ENCODE assay signal across 25 cellular contexts in genomic region chr1:56175211-56175610, GRCh38.
A peak's percentile ranks its signal among the peaks of the same experiment; 100 is the strongest.
DNase-seq lines count a peak whose midpoint lies in the region; ATAC-seq and TF ChIP-seq lines count a peak whose summit lies in the region.
"Had no signal": no experiment of that assay in that cellular context is flagged by ENCODE, and none has a peak within 500 bp of the region (broad histone marks: within the 10 kb centered on the region; RNA-seq: fewer than 3 reads in every experiment).

No MANE protein-coding gene starts in this region.

- no peaks in the 10 kb centered on the region; the same call in 1 of the 2 replicates for H3K9me1 ChIP-seq in IMR-90 (ENCODE audit: insufficient read depth, low read length)

- no peak overlapping the region for H2BK5ac ChIP-seq in IMR-90 (ENCODE audit: low read depth, low read length, poor library complexity, severe bottlenecking)

- H2BK20ac ChIP-seq in IMR-90 (ENCODE audit: low read depth, low read length), result no peak overlapping the region

- no peak overlapping the region for H4K8ac ChIP-seq in IMR-90 (ENCODE audit: low read depth in 2 of 2, low read length in 2 of 2)

- H2AFZ ChIP-seq in IMR-90 (replicated peaks; ENCODE audit: low read length, poor library complexity) (no peak overlapping the region), osteoblast (ENCODE audit: low read length) (peak overlapping the region; percentile 68), mammary epithelial cell (ENCODE audit: low read depth, low read length) (no peak overlapping the region)
- H2AFZ ChIP-seq: GM23248 had no signal

- no peak overlapping the region for H2BK120ac ChIP-seq in IMR-90 (ENCODE audit: low read depth, low read length)

- H4K91ac ChIP-seq in IMR-90 (ENCODE audit: insufficient read depth, low read depth, low read length), result no peak overlapping the region

- H3K27ac ChIP-seq in IMR-90 (ENCODE audit: insufficient read depth, low read length) (no peak overlapping the region), osteoblast (ENCODE audit: low read depth, low read length) (no peak overlapping the region), transverse colon (no peak overlapping the region), mammary epithelial cell (ENCODE audit: insufficient read depth, low read depth, low read length) (no peak overlapping the region), body of pancreas (no peak overlapping the region)
- H3K27ac ChIP-seq: A549; BLaER1 treated with 17β-estradiol and CSF1 and Interleukin-3, amounts not matched to agents 10 nM and 100 nM; GM23248 had no signal

- no peak overlapping the region for H3K4ac ChIP-seq in IMR-90 (ENCODE audit: low read depth, low read length)

- H3K27me3 ChIP-seq in IMR-90 (ENCODE audit: control insufficient read depth, insufficient read depth, low read length) (no peaks in the 10 kb centered on the region), osteoblast (ENCODE audit: insufficient read depth, low read length) (no peaks in the 10 kb centered on the region), transverse colon (no peaks in the 10 kb centered on the region), mammary epithelial cell (ENCODE audit: insufficient read depth, low read length) (no peaks in the 10 kb centered on the region), body of pancreas (no peaks in the 10 kb centered on the region)
- H3K27me3 ChIP-seq: BE2C; BLaER1 treated with 17β-estradiol and CSF1 and Interleukin-3, amounts not matched to agents 10 nM and 100 nM had no signal

- no peak overlapping the region for H2AK9ac ChIP-seq in IMR-90 (replicated peaks; ENCODE audit: low read depth, low read length, poor library complexity)

- H3K27me3 Mint-ChIP-seq in chondrocyte (ENCODE audit: low read depth) (no peaks in the 10 kb centered on the region), nephron (ENCODE audit: low read depth) (peaks cover 4% of the 10 kb centered on the region)
- H3K27me3 Mint-ChIP-seq: CD4-positive, alpha-beta T cell; CD8-positive, alpha-beta memory T cell had no signal

- no peak overlapping the region; the same call in 1 of the 2 replicates for H3K4me2 ChIP-seq in IMR-90 (ENCODE audit: low read depth, low read length)
- H3K4me2 ChIP-seq in osteoblast (ENCODE audit: insufficient read depth, low read length), result peak overlapping the region; percentile 6
- no peak overlapping the region for H3K4me2 ChIP-seq in mammary epithelial cell (ENCODE audit: insufficient read depth, low read depth, low read length)
- H3K4me2 ChIP-seq: A549; BLaER1 treated with 17β-estradiol and CSF1 and Interleukin-3, amounts not matched to agents 10 nM and 100 nM had no signal

- no peak for TF ChIP-seq CTCF in IMR-90 (conservative IDR thresholded peaks at IDR 0.05; ENCODE audit: low read depth, low read length)
- TF ChIP-seq CTCF in chondrocyte (IDR thresholded peaks at IDR 0.05), result no peak
- TF ChIP-seq CTCF in nephron (IDR thresholded peaks at IDR 0.05; ENCODE audit: unreplicated experiment in 3 of 3), result no peak
- TF ChIP-seq CTCF in osteoblast (IDR thresholded peaks at IDR 0.05; ENCODE audit: extremely low read depth, low read depth, low read length), result no peak
- TF ChIP-seq CTCF in transverse colon (IDR thresholded peaks at IDR 0.05), result no peak
- no peak for TF ChIP-seq CTCF in mammary epithelial cell (conservative IDR thresholded peaks at IDR 0.05 in 1 of 2, IDR thresholded peaks at IDR 0.05 in 1 of 2; ENCODE audit: extremely low read depth in 1 of 2, insufficient read depth in 1 of 2, low read depth in 1 of 2, low read length in 2 of 2)
- TF ChIP-seq CTCF in body of pancreas (IDR thresholded peaks at IDR 0.05), result no peak

- 60% methylated on average over 1 of the region's 3 CpGs; no CpG with 5 or more reads in 1 of the 2 experiments for WGBS in IMR-90 (ENCODE audit: extremely low coverage in 2 of 2, insufficient read length in 1 of 2), 2 experiments
- 78 to 79% methylated on average over 3 of the region's 3 CpGs for WGBS in transverse colon (ENCODE audit: low coverage in 1 of 2), 2 donors
- WGBS in mammary epithelial cell (ENCODE audit: low coverage, missing lambda C conversion rate), result 70% methylated on average over 3 of the region's 3 CpGs
- 58 to 62% methylated on average over 3 of the region's 3 CpGs for WGBS in body of pancreas, 2 donors

- TF ChIP-seq EP300 in transverse colon (IDR thresholded peaks at IDR 0.05; ENCODE audit: low read depth), result no peak

- H3K9me3 ChIP-seq in IMR-90 (ENCODE audit: control insufficient read depth, insufficient read depth, low read length) (no peaks in the 10 kb centered on the region), osteoblast (ENCODE audit: low read depth, low read length) (no peaks in the 10 kb centered on the region), transverse colon (no peaks in the 10 kb centered on the region), mammary epithelial cell (replicated peaks; ENCODE audit: insufficient read depth, low read length) (no peaks in the 10 kb centered on the region), body of pancreas (no peaks in the 10 kb centered on the region)
- H3K9me3 ChIP-seq: BE2C had no signal

- ATAC-seq in IMR-90 (ENCODE audit: low read depth) (peak; percentile 24; the same call in 1 of the 2 replicates), body of pancreas (no peak)
- ATAC-seq: A549, GM12878, HCT116 had no signal

- no peak overlapping the region for H3K18ac ChIP-seq in IMR-90 (ENCODE audit: low read depth, low read length)

- dilution Hi-C loops in IMR-90 (cut with HindIII; ENCODE audit: low sequenced_read_pairs, unreplicated experiment) (no loop called here), mammary epithelial cell (cut with HindIII; ENCODE audit: low sequenced_read_pairs) (no loop called here)

- H3K27ac Mint-ChIP-seq in chondrocyte (ENCODE audit: unreplicated experiment), result peak overlapping the region; percentile 46
- H3K27ac Mint-ChIP-seq in nephron, result peak overlapping the region in 2 of 3 experiments; percentile 27 to 61
- H3K27ac Mint-ChIP-seq: CD14-positive monocyte; CD4-positive, alpha-beta T cell; CD8-positive, alpha-beta memory T cell; H9 had no signal

- no peaks in the 10 kb centered on the region for H4K20me1 ChIP-seq in IMR-90 (ENCODE audit: insufficient read depth, low read length)
- no peaks in the 10 kb centered on the region for H4K20me1 ChIP-seq in osteoblast (ENCODE audit: insufficient read depth, low read length)
- H4K20me1 ChIP-seq in mammary epithelial cell (ENCODE audit: insufficient read depth, low read length), result no peaks in the 10 kb centered on the region
- H4K20me1 ChIP-seq: BLaER1 treated with 17β-estradiol and CSF1 and Interleukin-3, amounts not matched to agents 10 nM and 100 nM had no signal

- H3K56ac ChIP-seq in IMR-90 (ENCODE audit: extremely low read depth, insufficient read depth, low read length), result no peak overlapping the region

- H3K4me3 Mint-ChIP-seq in chondrocyte (ENCODE audit: unreplicated experiment) (no peak overlapping the region), nephron (no peak overlapping the region)
- H3K4me3 Mint-ChIP-seq: CD14-positive monocyte; CD4-positive, alpha-beta T cell; CD8-positive, alpha-beta memory T cell; H9 had no signal

- H3K9ac ChIP-seq in IMR-90 (ENCODE audit: low read depth, low read length), result no peak overlapping the region
- H3K9ac ChIP-seq in mammary epithelial cell (ENCODE audit: insufficient read depth, low read length), result no peak overlapping the region
- H3K9ac ChIP-seq: BLaER1 treated with 17β-estradiol and CSF1 and Interleukin-3, amounts not matched to agents 10 nM and 100 nM; GM23248 had no signal

- in situ Hi-C loops in IMR-90 (cut with MboI; ENCODE audit: low sequenced_read_pairs) (no loop called here), transverse colon (cut with MboI; ENCODE audit: low pct_ligation_motif_present in 1 of 4, low pct_unique_long_range_greater_than_20kb in 1 of 4, low sequenced_read_pairs in 3 of 4) (no loop called here), mammary epithelial cell (cut with MboI; ENCODE audit: low sequenced_read_pairs in 2 of 2) (no loop called here)

- H3K36me3 Mint-ChIP-seq in chondrocyte (ENCODE audit: low read depth), result peaks cover 2% of the 10 kb centered on the region
- no peaks in the 10 kb centered on the region for H3K36me3 Mint-ChIP-seq in nephron (ENCODE audit: low read depth)
- H3K36me3 Mint-ChIP-seq: CD14-positive monocyte; CD8-positive, alpha-beta memory T cell had no signal

- intact Hi-C loops in IMR-90 (cut with micrococcal nuclease), result no loop called here
- intact Hi-C loops in transverse colon (cut with DNase I; ENCODE audit: low total_unique reads), result no loop called here
- intact Hi-C loops in mammary epithelial cell (cut with micrococcal nuclease), result no loop called here
- intact Hi-C loops in body of pancreas (cut with DNase I), result no loop called here

- H3K36me3 ChIP-seq in IMR-90 (ENCODE audit: control insufficient read depth, insufficient read depth, low read length), result no peaks in the 10 kb centered on the region
- H3K36me3 ChIP-seq in osteoblast (ENCODE audit: insufficient read depth, low read length), result no peaks in the 10 kb centered on the region
- H3K36me3 ChIP-seq in transverse colon, result no peaks in the 10 kb centered on the region
- no peaks in the 10 kb centered on the region for H3K36me3 ChIP-seq in mammary epithelial cell (ENCODE audit: insufficient read depth, low read length)
- H3K36me3 ChIP-seq in body of pancreas (replicated peaks in 1 of 2; ENCODE audit: insufficient read depth in 1 of 2, low read depth in 2 of 2), result no peaks in the 10 kb centered on the region
- H3K36me3 ChIP-seq: BE2C; BLaER1 treated with 17β-estradiol and CSF1 and Interleukin-3, amounts not matched to agents 10 nM and 100 nM had no signal

- DNase-seq in IMR-90, result peak; percentile 45
- DNase-seq in chondrocyte (ENCODE audit: low spot score), result no peak
- DNase-seq in osteoblast (ENCODE audit: insufficient read length, low spot score, missing footprints), result no peak
- DNase-seq in kidney tubule cell (ENCODE audit: low spot score), result no peak
- no peak for DNase-seq in transverse colon
- DNase-seq in mammary epithelial cell, result no peak
- DNase-seq in body of pancreas, result no peak
- DNase-seq: 8988T; ACHN; AML-193; BE2C; CD4-positive, alpha-beta T cell; CD8-positive, alpha-beta memory T cell; DMS 273 treated with DMSO at 0.1 percent for 48 hours; DMS79; EL; GDM1; GM23248; H9 had no signal

- BruUV-seq in IMR-90 (replicated peaks; lab: Mats Ljungman, UMichigan) (no TSS peak), mammary epithelial cell (replicated peaks; lab: Mats Ljungman, UMichigan) (no TSS peak)

- H3K4me1 Mint-ChIP-seq in chondrocyte (ENCODE audit: low read depth) (peaks cover 35% of the 10 kb centered on the region), nephron (peaks cover 20% of the 10 kb centered on the region)
- H3K4me1 Mint-ChIP-seq: CD14-positive monocyte; CD8-positive, alpha-beta memory T cell had no signal

- H2AK5ac ChIP-seq in IMR-90 (ENCODE audit: low read depth, low read length), result no peak overlapping the region

- TF ChIP-seq POLR2A in IMR-90 (IDR thresholded peaks at IDR 0.05; ENCODE audit: low read depth, low read length) (no peak), transverse colon (IDR thresholded peaks at IDR 0.05) (no peak), body of pancreas (IDR thresholded peaks at IDR 0.05) (no peak)

- H3K9me3 Mint-ChIP-seq in chondrocyte (ENCODE audit: low read depth) (peaks cover 12% of the 10 kb centered on the region), nephron (peaks cover 5% of the 10 kb centered on the region)
- H3K9me3 Mint-ChIP-seq: CD4-positive, alpha-beta T cell had no signal

- H3K4me1 ChIP-seq in IMR-90 (ENCODE audit: control insufficient read depth, insufficient read depth, low read length) (peaks cover 5% of the 10 kb centered on the region; the same call in 1 of the 2 replicates), osteoblast (ENCODE audit: insufficient read depth, low read length) (peaks cover 15% of the 10 kb centered on the region), transverse colon (peaks cover 0 to 4% (median 0%) of the 10 kb centered on the region in 4 donors), mammary epithelial cell (ENCODE audit: insufficient read depth, low read length) (no peaks in the 10 kb centered on the region), body of pancreas (no peaks in the 10 kb centered on the region)
- H3K4me1 ChIP-seq: BE2C had no signal

- no peak overlapping the region for H3K14ac ChIP-seq in IMR-90 (replicated peaks; ENCODE audit: low read depth, low read length)

- CTCF ChIA-PET in IMR-90 (lab: Yijun Ruan, JAX), result no interaction called here
- CTCF ChIA-PET in mammary epithelial cell (lab: Charles Lee; ENCODE audit: low non-redundant PET), result no interaction called here

- POLR2A ChIA-PET in IMR-90 (lab: Charles Lee; ENCODE audit: unreplicated experiment), result no interaction called here

- H3K79me2 ChIP-seq in osteoblast (ENCODE audit: insufficient read depth, low read length), result no peaks in the 10 kb centered on the region
- no peaks in the 10 kb centered on the region for H3K79me2 ChIP-seq in mammary epithelial cell (ENCODE audit: insufficient read depth, low read length)

- H3K79me1 ChIP-seq in IMR-90 (ENCODE audit: low read depth in 1 of 2, low read length in 2 of 2), result no peaks in the 10 kb centered on the region

- no peak overlapping the region for H2BK15ac ChIP-seq in IMR-90 (ENCODE audit: low read depth, low read length)

- H3K4me3 ChIP-seq in IMR-90 (ENCODE audit: insufficient read depth, low read depth, low read length) (no peak overlapping the region), osteoblast (ENCODE audit: insufficient read depth, low read length) (no peak overlapping the region), transverse colon (no peak overlapping the region), mammary epithelial cell (replicated peaks in 1 of 3; ENCODE audit: insufficient read depth in 1 of 3, low read depth in 2 of 3, low read length in 3 of 3) (no peak overlapping the region), body of pancreas (no peak overlapping the region)
- H3K4me3 ChIP-seq: A549; BLaER1 treated with 17β-estradiol and CSF1 and Interleukin-3, amounts not matched to agents 10 nM and 100 nM; GM12878; GM23248 had no signal

- no peak for TF ChIP-seq RAD21 in IMR-90 (IDR thresholded peaks at IDR 0.05; ENCODE audit: low read length)

- H3K23ac ChIP-seq in IMR-90 (ENCODE audit: low read depth, low read length), result no peak overlapping the region

- no peak overlapping the region for H4K5ac ChIP-seq in IMR-90 (ENCODE audit: low read depth, low read length)
